ENCODE assay signal across 1 cellular context in genomic region chr3:126497936-126498335, GRCh38.
TF ChIP-seq lines count a peak whose summit lies in the region.

No MANE protein-coding gene starts in this region.

TF ChIP-seq in H1, 55 proteins besides CTCF, POLR2A, EP300 and RAD21:
- TF ChIP-seq GABPA (IDR thresholded peaks at IDR 0.05; ENCODE audit: borderline replicate concordance, insufficient read depth, low read length) (no peak), EZH2 (IDR thresholded peaks at IDR 0.05; ENCODE audit: low read depth, low read length, severe bottlenecking) (no peak), TBP (IDR thresholded peaks at IDR 0.05; ENCODE audit: low read depth, low read length) (no peak), SAP30 (IDR thresholded peaks at IDR 0.05; ENCODE audit: insufficient read depth, insufficient replicate concordance, low read length) (no peak), SP2 (IDR thresholded peaks at IDR 0.05; ENCODE audit: low read length) (no peak), SRF (IDR thresholded peaks at IDR 0.05; ENCODE audit: low read depth, low read length) (no peak), RNF2 (IDR thresholded peaks at IDR 0.05; ENCODE audit: borderline replicate concordance, low read depth, low read length, missing control alignments, poor library complexity, severe bottlenecking) (no peak), BACH1 (IDR thresholded peaks at IDR 0.05; ENCODE audit: low read length) (no peak), GTF2F1 (IDR thresholded peaks at IDR 0.05; ENCODE audit: borderline replicate concordance, low read depth, low read length) (no peak), CHD2 (IDR thresholded peaks at IDR 0.05; ENCODE audit: low read length) (no peak), CBX8 (IDR thresholded peaks at IDR 0.05; ENCODE audit: borderline replicate concordance, low read depth, low read length) (no peak), CEBPB (IDR thresholded peaks at IDR 0.05; ENCODE audit: low read depth, low read length) (no peak), HDAC2 (IDR thresholded peaks at IDR 0.05; ENCODE audit: borderline replicate concordance in 1 of 2, low read depth in 2 of 2, low read length in 2 of 2) (no peak)
